In the genomic region with DNA sequence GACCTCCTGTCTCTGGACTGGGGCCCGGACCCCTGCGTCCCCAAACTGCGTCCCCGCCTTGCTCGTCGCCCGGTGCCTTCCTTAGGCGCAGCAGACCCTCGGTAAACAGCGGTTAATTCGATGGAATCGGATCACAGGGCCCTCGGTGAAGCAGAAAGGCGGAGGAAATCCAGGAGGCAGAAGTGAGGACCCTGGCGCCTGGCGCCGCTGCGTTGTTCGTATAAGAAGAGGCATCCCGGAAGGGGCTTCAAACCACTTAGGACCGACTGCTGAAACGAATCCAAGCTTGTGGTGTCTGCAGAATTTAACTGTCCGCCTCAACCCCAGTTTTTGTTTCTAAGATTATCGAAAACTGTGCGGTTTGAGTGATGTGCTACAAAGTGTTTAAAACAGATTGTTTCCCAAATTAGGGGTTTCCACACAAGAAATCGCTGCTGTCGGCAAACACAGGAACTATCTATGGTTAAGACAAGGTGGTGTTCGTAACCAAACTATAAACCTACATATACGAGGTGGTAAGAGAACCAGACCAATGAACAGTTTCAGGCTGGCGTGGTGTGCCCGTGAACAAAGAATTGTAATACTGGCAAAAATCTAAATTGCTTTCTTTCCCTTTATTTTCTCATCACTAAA, we compare ENCODE assay signal across 9 cellular contexts. TPM values are rescaled to one million over a fixed set of nuclear protein-coding genes. Genes with fewer than 3 reads are reported as not detected.
A peak's percentile ranks its signal among the peaks of the same experiment; 100 is the strongest.
DNase-seq lines count a peak whose midpoint lies in the region; ATAC-seq and TF ChIP-seq lines count a peak whose summit lies in the region.
"Had no signal": no experiment of that assay in that cellular context is flagged by ENCODE, and none has a peak within 500 bp of the region (broad histone marks: within the 10 kb centered on the region; RNA-seq: fewer than 3 reads in every experiment).

No MANE protein-coding gene starts in this region.

- H3K27me3 ChIP-seq in adipocyte (replicated peaks; ENCODE audit: control insufficient read depth, insufficient read depth, low read length) (no peaks in the 10 kb centered on the region), upper lobe of right lung (peaks cover 36% of the 10 kb centered on the region)

- intact Hi-C loops in upper lobe of right lung (cut with DNase I): no loop called here

- H3K9me3 ChIP-seq in adipocyte (ENCODE audit: control insufficient read depth, low read length) (no peaks in the 10 kb centered on the region), upper lobe of right lung (no peaks in the 10 kb centered on the region)

- DNase-seq in activated CD8-positive, alpha-beta memory T cell treated with anti-CD3 and anti-CD28 coated beads, Interleukin-2, amount 50 U/mL, for 48 hours: peak; percentile 53
- no peak for DNase-seq in activated CD8-positive, alpha-beta memory T cell treated with anti-CD3 and anti-CD28 coated beads, Interleukin-2, amount 50 U/mL, for 4 hours
- DNase-seq in adipocyte (ENCODE audit: low read depth) (no peak), inferior parietal cortex (ENCODE audit: extremely low spot score) (peak; percentile 45), upper lobe of right lung (no peak), DMS153 (lab: John Stamatoyannopoulos, UW) (no peak)
- no peak for DNase-seq in activated naive CD4-positive, alpha-beta T cell treated with Interleukin-2 at 50 U/mL for 16 hours
- DNase-seq: DND-41 had no signal

- no peak for TF ChIP-seq CTCF in upper lobe of right lung (IDR thresholded peaks at IDR 0.05)

- H3K9ac ChIP-seq in adipocyte (ENCODE audit: low read length): peak overlapping the region; percentile 82

- ATAC-seq in upper lobe of right lung: no peak
- no peak for ATAC-seq in HG02763 (IDR thresholded peaks at IDR 0.05; ENCODE audit: unreplicated experiment)

- H3K36me3 ChIP-seq in adipocyte (ENCODE audit: control insufficient read depth, insufficient read depth, low read length, severe bottlenecking): no peaks in the 10 kb centered on the region
- H3K36me3 ChIP-seq in upper lobe of right lung: no peaks in the 10 kb centered on the region

- H3K4me1 ChIP-seq in adipocyte (ENCODE audit: control insufficient read depth, insufficient read depth, low read length) (peaks cover 9% of the 10 kb centered on the region), upper lobe of right lung (peaks cover 10% of the 10 kb centered on the region)

- H3K4me3 ChIP-seq in adipocyte (ENCODE audit: low read length) (peak overlapping the region; percentile 80), upper lobe of right lung (peak overlapping the region; percentile 23)

- no peak overlapping the region for H3K27ac ChIP-seq in upper lobe of right lung

RNA-seq across cellular contexts. Expression of gene DGKI, which starts 0.8 kb away (rescaled TPM):
- total RNA-seq in upper lobe of right lung: 0.67 TPM

Comparison
In these comparisons a context has a peak if more than half of its experiments do, and no peak if none do; other contexts are left out.
1. DNase-seq: peak in activated CD8-positive, alpha-beta memory T cell treated with anti-CD3 and anti-CD28 coated beads, Interleukin-2, amount 50 U/mL, for 48 hours (single experiment) and inferior parietal cortex (single experiment); none in activated CD8-positive, alpha-beta memory T cell treated with anti-CD3 and anti-CD28 coated beads, Interleukin-2, amount 50 U/mL, for 4 hours (single experiment), adipocyte (single experiment), upper lobe of right lung (single experiment), DMS153 (single experiment) and activated naive CD4-positive, alpha-beta T cell treated with Interleukin-2 at 50 U/mL for 16 hours (single experiment).